ENCODE assay signal across 9 cellular contexts in the genomic region with DNA sequence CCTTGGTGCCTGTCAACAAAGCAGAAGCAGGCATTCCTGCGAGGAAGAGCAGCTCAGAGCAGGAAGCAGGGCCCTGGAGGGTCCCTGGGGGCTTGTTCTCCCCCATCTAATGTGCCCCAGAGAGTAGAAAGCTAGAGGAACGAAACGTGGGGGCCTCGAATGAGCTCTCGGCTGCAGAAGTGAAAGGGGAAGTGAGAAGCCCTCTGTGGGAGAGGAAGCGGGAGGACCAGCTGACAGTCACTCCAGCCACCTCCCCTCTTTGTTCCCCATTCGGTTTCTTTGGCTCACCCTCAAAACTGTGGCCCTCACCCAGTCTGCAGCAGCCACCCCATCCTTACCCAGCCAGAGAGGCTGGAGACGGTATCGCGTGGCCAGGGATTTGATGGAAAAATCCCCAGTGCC. TPM values are rescaled to one million over a fixed set of nuclear protein-coding genes. Genes with fewer than 3 reads are reported as not detected.
DNase-seq lines count a peak whose midpoint lies in the region; ATAC-seq, FAIRE-seq and TF ChIP-seq lines count a peak whose summit lies in the region.
"Had no signal": no experiment of that assay in that cellular context is flagged by ENCODE, and none has a peak within 500 bp of the region (broad histone marks: within the 10 kb centered on the region; RNA-seq: fewer than 3 reads in every experiment).

No MANE protein-coding gene starts in this region.

- WGBS in neuronal stem cell (ENCODE audit: extremely low coverage in 2 of 2, insufficient read length in 2 of 2, insufficient replicate concordance in 1 of 2), 2 donors = no CpG with 5 or more reads among the region's 10 CpGs

- no peak overlapping the region for H2BK5ac ChIP-seq in neuronal stem cell (ENCODE audit: low read length)

- POLR2A ChIA-PET in naive thymus-derived CD4-positive, alpha-beta T cell (lab: Charles Lee) = interaction anchor here (0.8 to 1.7 kb wide), 11 partner anchors 11 to 79 kb away, joined by 3 to 15 read pairs (median 4); partner anchors contain the start of gene VSIR

- peak; percentile 93 for DNase-seq in GM12891 (ENCODE audit: insufficient read length, low spot score)
- DNase-seq in HL-60 (ENCODE audit: low read depth in 1 of 2, low spot score in 1 of 2) = peak; percentile 91 to 94
- peak in 5 of 9 donors; percentile 31 to 44 (median 36) for DNase-seq in naive thymus-derived CD4-positive, alpha-beta T cell
- no peak for DNase-seq in neuronal stem cell (ENCODE audit: low spot score)
- no peak for DNase-seq in NCI-H146 treated with DMSO at 0.1 percent for 48 hours (lab: John Stamatoyannopoulos, UW; ENCODE audit: unreplicated experiment)
- DNase-seq in HAP-1 (ENCODE audit: low spot score in 2 of 2) = no peak

- H3K79me1 ChIP-seq in neuronal stem cell (ENCODE audit: low read depth, low read length) = no peaks in the 10 kb centered on the region

- H4K8ac ChIP-seq in neuronal stem cell (ENCODE audit: low read depth, low read length) = no peak overlapping the region

- H3K4me1 Mint-ChIP-seq in activated T-helper 17 cell treated with anti-CD3 and anti-CD28 coated beads, Interleukin-2, amount 50 U/mL, for 72 hours = peaks cover 16% of the 10 kb centered on the region
- H3K4me1 Mint-ChIP-seq in naive thymus-derived CD4-positive, alpha-beta T cell = peaks cover 12 to 41% (median 25%) of the 10 kb centered on the region in 7 donors

- H3K9me3 Mint-ChIP-seq in activated T-helper 17 cell treated with anti-CD3 and anti-CD28 coated beads, Interleukin-2, amount 50 U/mL, for 72 hours = no peaks in the 10 kb centered on the region
- H3K9me3 Mint-ChIP-seq in naive thymus-derived CD4-positive, alpha-beta T cell = peaks cover 0 to 4% (median 0%) of the 10 kb centered on the region in 11 donors

- ATAC-seq in GM21526 (IDR thresholded peaks at IDR 0.05; ENCODE audit: low FRiP score, unreplicated experiment) = peak; percentile 77
- ATAC-seq in activated T-helper 17 cell treated with anti-CD3 and anti-CD28 coated beads, Interleukin-2, amount 50 U/mL, for 72 hours (replicated peaks) = peak; percentile 34
- peak; percentile 84 for ATAC-seq in naive thymus-derived CD4-positive, alpha-beta T cell

- no peak overlapping the region for H2AK5ac ChIP-seq in neuronal stem cell (ENCODE audit: low read depth, low read length)

- H3K4me3 ChIP-seq in HL-60 (replicated peaks; ENCODE audit: insufficient read depth, low read length) = no peak overlapping the region; the same call in 1 of the 2 replicates
- H3K4me3 ChIP-seq in naive thymus-derived CD4-positive, alpha-beta T cell (ENCODE audit: low read length) = peak overlapping the region; percentile 28
- H3K4me3 ChIP-seq in neuronal stem cell (ENCODE audit: low read length in 2 of 2) = no peak overlapping the region
- H3K4me3 ChIP-seq in HAP-1 = no peak overlapping the region
- H3K4me3 ChIP-seq: thoracic aorta had no signal

- no peak overlapping the region for H2BK12ac ChIP-seq in neuronal stem cell (ENCODE audit: low read length)

- no peak overlapping the region for H3K23ac ChIP-seq in neuronal stem cell (ENCODE audit: low read depth, low read length, poor library complexity)

- no peak overlapping the region for H4K91ac ChIP-seq in neuronal stem cell (ENCODE audit: low read depth, low read length, poor library complexity)

- peak overlapping the region; percentile 60 for H3K4me3 Mint-ChIP-seq in activated T-helper 17 cell treated with anti-CD3 and anti-CD28 coated beads, Interleukin-2, amount 50 U/mL, for 72 hours
- peak overlapping the region; percentile 55 to 80 (median 74) for H3K4me3 Mint-ChIP-seq in naive thymus-derived CD4-positive, alpha-beta T cell

- no peak for TF ChIP-seq POLR2A in GM12891 (IDR thresholded peaks at IDR 0.05; ENCODE audit: low read depth, low read length)

- no peaks in the 10 kb centered on the region for H3K9me3 ChIP-seq in naive thymus-derived CD4-positive, alpha-beta T cell (ENCODE audit: control insufficient read depth in 2 of 3, low read length in 3 of 3)
- H3K9me3 ChIP-seq in neuronal stem cell (replicated peaks in 1 of 2; ENCODE audit: control insufficient read depth in 2 of 2, insufficient read depth in 1 of 2, low read depth in 1 of 2, low read length in 2 of 2) (no peaks in the 10 kb centered on the region), HAP-1 (no peaks in the 10 kb centered on the region)
- H3K9me3 ChIP-seq: thoracic aorta had no signal

- H3K4ac ChIP-seq in neuronal stem cell (ENCODE audit: low read length) = no peak overlapping the region

- H3K18ac ChIP-seq in neuronal stem cell (ENCODE audit: low read length) = no peak overlapping the region

- H3K14ac ChIP-seq in neuronal stem cell (ENCODE audit: low read length) = no peak overlapping the region

- peak overlapping the region; percentile 70 for H3K27ac Mint-ChIP-seq in activated T-helper 17 cell treated with anti-CD3 and anti-CD28 coated beads, Interleukin-2, amount 50 U/mL, for 72 hours
- H3K27ac Mint-ChIP-seq in naive thymus-derived CD4-positive, alpha-beta T cell = peak overlapping the region; percentile 66 to 91 (median 80)

- in situ Hi-C loops in HAP-1 (cut with MboI; ENCODE audit: low sequenced_read_pairs) = no loop called here

- H3K36me3 Mint-ChIP-seq in activated T-helper 17 cell treated with anti-CD3 and anti-CD28 coated beads, Interleukin-2, amount 50 U/mL, for 72 hours (ENCODE audit: low read depth) = no peaks in the 10 kb centered on the region
- peaks cover 0 to 4% (median 0%) of the 10 kb centered on the region in 5 donors for H3K36me3 Mint-ChIP-seq in naive thymus-derived CD4-positive, alpha-beta T cell

- intact Hi-C loops in naive thymus-derived CD4-positive, alpha-beta T cell (cut with micrococcal nuclease) = loop anchor here in 1 of 2 donors (1.0 kb wide), 1 partner anchor 157 kb away; the partner anchor contains the start of gene PSAP

- H3K9ac ChIP-seq in neuronal stem cell (ENCODE audit: low read depth, low read length, poor library complexity) = no peak overlapping the region

- CTCF ChIA-PET in naive thymus-derived CD4-positive, alpha-beta T cell (lab: Charles Lee) = interaction anchor here (0.7 to 3.2 kb wide), 9 partner anchors 9 to 382 kb away, joined by 3 to 34 read pairs (median 3); no protein-coding TSS in a partner anchor

- H3K4me2 ChIP-seq in neuronal stem cell (ENCODE audit: insufficient read depth, low read length, poor library complexity, severe bottlenecking) = no peak overlapping the region

- H3K27me3 Mint-ChIP-seq in activated T-helper 17 cell treated with anti-CD3 and anti-CD28 coated beads, Interleukin-2, amount 50 U/mL, for 72 hours = no peaks in the 10 kb centered on the region
- no peaks in the 10 kb centered on the region for H3K27me3 Mint-ChIP-seq in naive thymus-derived CD4-positive, alpha-beta T cell

- peaks cover 23 to 47% of the 10 kb centered on the region in 2 donors for H3K4me1 ChIP-seq in naive thymus-derived CD4-positive, alpha-beta T cell (ENCODE audit: control insufficient read depth in 2 of 2, insufficient read depth in 2 of 2, low read length in 2 of 2)
- peaks cover 0 to 3% of the 10 kb centered on the region in 2 donors for H3K4me1 ChIP-seq in neuronal stem cell (ENCODE audit: control insufficient read depth in 2 of 2, insufficient read depth in 1 of 2, low read depth in 1 of 2, low read length in 2 of 2)
- no peaks in the 10 kb centered on the region for H3K4me1 ChIP-seq in HAP-1

- H3K36me3 ChIP-seq in naive thymus-derived CD4-positive, alpha-beta T cell (ENCODE audit: control insufficient read depth in 2 of 3, insufficient read depth in 3 of 3, low read length in 3 of 3) = no peaks in the 10 kb centered on the region
- no peaks in the 10 kb centered on the region for H3K36me3 ChIP-seq in neuronal stem cell (replicated peaks in 1 of 2; ENCODE audit: control insufficient read depth in 2 of 2, insufficient read depth in 2 of 2, low read length in 2 of 2)
- H3K36me3 ChIP-seq in HAP-1 (replicated peaks) = no peaks in the 10 kb centered on the region
- H3K36me3 ChIP-seq: thoracic aorta had no signal

- no peak overlapping the region for H2BK15ac ChIP-seq in neuronal stem cell (ENCODE audit: low read length)

- peak overlapping the region; percentile 76 for H3K27ac ChIP-seq in HL-60 (replicated peaks)
- H3K27ac ChIP-seq in naive thymus-derived CD4-positive, alpha-beta T cell (ENCODE audit: low read depth, low read length) = peak overlapping the region; percentile 18
- no peak overlapping the region for H3K27ac ChIP-seq in neuronal stem cell (replicated peaks; ENCODE audit: low read length)
- H3K27ac ChIP-seq: thoracic aorta had no signal

- H3K27me3 ChIP-seq in HL-60 (ENCODE audit: insufficient read depth, poor library complexity, severe bottlenecking) = no peaks in the 10 kb centered on the region
- no peaks in the 10 kb centered on the region for H3K27me3 ChIP-seq in naive thymus-derived CD4-positive, alpha-beta T cell (ENCODE audit: control insufficient read depth in 2 of 2, insufficient read depth in 2 of 2, low read length in 2 of 2)
- no peaks in the 10 kb centered on the region for H3K27me3 ChIP-seq in neuronal stem cell (ENCODE audit: control insufficient read depth in 3 of 3, insufficient read depth in 3 of 3, low read depth in 1 of 3, low read length in 3 of 3)
- no peaks in the 10 kb centered on the region for H3K27me3 ChIP-seq in HAP-1 (ENCODE audit: low read depth)

- no peak overlapping the region for H2AFZ ChIP-seq in neuronal stem cell (ENCODE audit: low read length)

- no peak for TF ChIP-seq CTCF in HL-60 (IDR thresholded peaks at IDR 0.05; ENCODE audit: insufficient read depth, low read length)

- FAIRE-seq in GM12891 (lab: Jason Lieb, UNC) = peak; percentile 97

- H2BK120ac ChIP-seq in neuronal stem cell (ENCODE audit: low read depth, low read length) = no peak overlapping the region

TF ChIP-seq in GM12891, 5 proteins besides CTCF, POLR2A, EP300 and RAD21:
- TF ChIP-seq POU2F2 (IDR thresholded peaks at IDR 0.05; ENCODE audit: low read depth, low read length) (peak; percentile 79), POLR2AphosphoS5 (IDR thresholded peaks at IDR 0.05; ENCODE audit: low read depth, low read length) (peak; percentile 33; the same call in 1 of the 2 replicates), TAF1 (IDR thresholded peaks at IDR 0.05; ENCODE audit: low read depth, low read length) (no peak; the same call in 1 of the 2 replicates), SPI1 (IDR thresholded peaks at IDR 0.05; ENCODE audit: low read depth, low read length) (peak; percentile 100)
TF ChIP-seq in GM12891: peak in this region for 3.

RNA-seq across cellular contexts. Expression of gene C10orf105, which starts 25.0 kb away (rescaled TPM):
- 0.04 TPM for polyA plus RNA-seq in GM12891 (2012; ENCODE audit: low read depth, missing spikeins)
- total RNA-seq in activated T-helper 17 cell treated with anti-CD3 and anti-CD28 coated beads, Interleukin-2, amount 50 U/mL, for 72 hours = 1 to 10 TPM in 1 of 2 donors, under 1 TPM in 1; 0.04 to 1.0 TPM
- total RNA-seq in naive thymus-derived CD4-positive, alpha-beta T cell = 1 to 10 TPM in 1 of 5 experiments, under 1 TPM in 4; 0.13 to 1.0 (median 0.19) TPM
- not detected for polyA plus RNA-seq in naive thymus-derived CD4-positive, alpha-beta T cell
- 1.4 TPM for polyA plus RNA-seq in neuronal stem cell (2013, experiment 1 of 2)
- 1.3 TPM for polyA plus RNA-seq in neuronal stem cell (2013, experiment 2 of 2)

Comparison
In these comparisons a context has a peak if more than half of its experiments do, and no peak if none do; other contexts are left out.
1. DNase-seq: peak in GM12891 (single experiment), HL-60 (2 of 2) and naive thymus-derived CD4-positive, alpha-beta T cell (5 of 9); none in neuronal stem cell (single experiment), NCI-H146 treated with DMSO at 0.1 percent for 48 hours (single experiment) and HAP-1 (0 of 2).
2. ATAC-seq: peak in every context shown above with its lines; median percentile 84 in naive thymus-derived CD4-positive, alpha-beta T cell; 77 in GM21526; 34 in activated T-helper 17 cell treated with anti-CD3 and anti-CD28 coated beads, Interleukin-2, amount 50 U/mL, for 72 hours.